In genomic region chr1:204571631-204572030, GRCh38 we compare ENCODE assay signal across 29 cellular contexts.
"Had no signal": no experiment of that assay in that cellular context is flagged by ENCODE, and none has a peak within 500 bp of the region (broad histone marks: within the 10 kb centered on the region; RNA-seq: fewer than 3 reads in every experiment).

No MANE protein-coding gene starts in this region.

- H3K36me3 ChIP-seq: brain microvascular endothelial cell, WERI-Rb-1 had no signal

- FAIRE-seq: astrocyte, colon had no signal

- DNase-seq: activated B cell treated with CpG ODN at 0.5 μM for 24 hours; activated CD4-positive, alpha-beta T cell treated with anti-CD3 and anti-CD28 coated beads for 48 hours; activated CD4-positive, alpha-beta T cell treated with anti-CD3 and anti-CD28 coated beads, Interleukin-2, amount 50 U/mL, for 1 hour; activated CD4-positive, alpha-beta T cell treated with anti-CD3 and anti-CD28 coated beads, Interleukin-2, amount 50 U/mL, for 48 hours; activated CD8-positive, alpha-beta memory T cell treated with anti-CD3 and anti-CD28 coated beads for 24 hours; activated CD8-positive, alpha-beta T cell treated with anti-CD3 and anti-CD28 coated beads for 36 hours; activated effector memory CD4-positive, alpha-beta T cell treated with Interleukin-2 at 50 U/mL for 16 hours; activated naive CD4-positive, alpha-beta T cell treated with anti-CD3 and anti-CD28 coated beads for 36 hours; activated T-cell treated with anti-CD3 and anti-CD28 coated beads, Interleukin-2, amount 50 U/mL, for 4 hours; amniotic stem cell; anterior cingulate cortex; brain microvascular endothelial cell; caudate nucleus; cortex of kidney; dermis blood vessel endothelial cell; effector CD4-positive, alpha-beta T cell; effector memory CD8-positive, alpha-beta T cell; foreskin keratinocyte; gastrocnemius medialis; glutamatergic neuron; heart left ventricle; T-helper 1 cell; T-helper 17 cell; T1000 had no signal

- ATAC-seq: activated CD4-positive, CD25-positive, alpha-beta regulatory T cell treated with anti-CD3 and anti-CD28 coated beads, Interleukin-2, amount 50 U/mL, for 24 hours; activated CD8-positive, alpha-beta T cell treated with anti-CD3 and anti-CD28 coated beads for 36 hours; activated T-cell treated with anti-CD3 and anti-CD28 coated beads, Interleukin-2, amount 50 U/mL, for 4 hours; activated T-helper 17 cell treated with anti-CD3 and anti-CD28 coated beads, Interleukin-2, amount 50 U/mL, for 72 hours; effector memory CD8-positive, alpha-beta T cell; gastrocnemius medialis; heart left ventricle; T-helper 17 cell had no signal

- H3K4me3 ChIP-seq: gastrocnemius medialis, heart left ventricle had no signal

- H3K27me3 ChIP-seq: foreskin keratinocyte, gastrocnemius medialis, heart left ventricle had no signal

- H3K27ac ChIP-seq: brain microvascular endothelial cell, foreskin keratinocyte, gastrocnemius medialis, heart left ventricle, WERI-Rb-1 had no signal

- H3K9me3 ChIP-seq: gastrocnemius medialis, heart left ventricle had no signal

- H3K4me1 ChIP-seq: gastrocnemius medialis had no signal
